Comparison of ENCODE assay signal across 21 cellular contexts in genomic region chr20:63054103-63054474, GRCh38. TPM values are rescaled to one million over a fixed set of nuclear protein-coding genes. Genes with fewer than 3 reads are reported as not detected.
"Had no signal": no experiment of that assay in that cellular context is flagged by ENCODE, and none has a peak within 500 bp of the region (broad histone marks: within the 10 kb centered on the region; RNA-seq: fewer than 3 reads in every experiment).

No MANE protein-coding gene starts in this region.

- H3K36me3 Mint-ChIP-seq: activated CD4-positive, alpha-beta memory T cell treated with anti-CD3 and anti-CD28 coated beads for 36 hours; activated CD8-positive, alpha-beta memory T cell treated with anti-CD3 and anti-CD28 coated beads, Interleukin-2, amount 10 ng/mL, durations not matched to agents 7 days and 5 days had no signal

- DNase-seq: activated CD4-positive, alpha-beta memory T cell treated with anti-CD3 and anti-CD28 coated beads for 36 hours; activated CD8-positive, alpha-beta memory T cell treated with anti-CD3 and anti-CD28 coated beads, Interleukin-2, amount 10 ng/mL, durations not matched to agents 7 days and 5 days; activated naive CD4-positive, alpha-beta T cell treated with anti-CD3 and anti-CD28 coated beads for 36 hours; activated T-cell treated with anti-CD3 and anti-CD28 coated beads, Interleukin-2, amount 50 U/mL, for 48 hours; esophagus squamous epithelium; nephron progenitor cell; stimulated activated CD4-positive, alpha-beta T cell treated with anti-CD3 and anti-CD28 coated beads, Interleukin-15, amount 100 ng/mL, for 24 hours; stimulated activated CD4-positive, alpha-beta T cell treated with anti-CD3 and anti-CD28 coated beads, Interleukin-4, amount 100 ng/mL, for 1 hour; stimulated activated naive B cell treated with anti-CD40 and anti-IgM and Interleukin-4, amounts not matched to agents 10 μg/mL and 1 μg/mL and 100 μg/mL, for 72 hours; T1000 had no signal

- H3K4me3 ChIP-seq: adrenal gland, cardiac muscle cell, esophagus squamous epithelium, hepatocyte, tibial artery, vagina had no signal

- H3K27ac ChIP-seq: adrenal gland, cardiac muscle cell, esophagus squamous epithelium, hepatocyte, tibial artery, vagina had no signal

- H3K9me3 ChIP-seq: adrenal gland, esophagus squamous epithelium, tibial artery, vagina had no signal

- H3K4me1 Mint-ChIP-seq: activated CD4-positive, alpha-beta T cell treated with anti-CD3 and anti-CD28 coated beads for 36 hours; activated CD8-positive, alpha-beta memory T cell treated with anti-CD3 and anti-CD28 coated beads, Interleukin-2, amount 10 ng/mL, durations not matched to agents 7 days and 5 days had no signal

- H3K4me1 ChIP-seq: adrenal gland had no signal

- H3K27me3 ChIP-seq: vagina had no signal

- ATAC-seq: activated CD4-positive, alpha-beta T cell treated with anti-CD3 and anti-CD28 coated beads for 36 hours; activated CD8-positive, alpha-beta memory T cell treated with anti-CD3 and anti-CD28 coated beads, Interleukin-2, amount 10 ng/mL, durations not matched to agents 7 days and 5 days; SK-N-SH treated with all-trans-retinoic acid at 6 μM for 48 hours; stimulated activated naive B cell treated with anti-CD40 and anti-IgM and Interleukin-4, amounts not matched to agents 10 μg/mL and 1 μg/mL and 100 μg/mL, for 72 hours had no signal

- H3K27ac Mint-ChIP-seq: activated CD4-positive, alpha-beta memory T cell treated with anti-CD3 and anti-CD28 coated beads for 36 hours; activated CD4-positive, alpha-beta T cell treated with anti-CD3 and anti-CD28 coated beads for 36 hours; activated CD8-positive, alpha-beta memory T cell treated with anti-CD3 and anti-CD28 coated beads, Interleukin-2, amount 10 ng/mL, durations not matched to agents 7 days and 5 days; activated naive CD4-positive, alpha-beta T cell treated with anti-CD3 and anti-CD28 coated beads for 36 hours; nephron progenitor cell; stimulated activated naive B cell treated with anti-CD40 and anti-IgM and Interleukin-4, amounts not matched to agents 10 μg/mL and 1 μg/mL and 100 μg/mL, for 72 hours had no signal

- H3K4me3 Mint-ChIP-seq: activated CD4-positive, alpha-beta memory T cell treated with anti-CD3 and anti-CD28 coated beads for 36 hours; activated CD4-positive, alpha-beta T cell treated with anti-CD3 and anti-CD28 coated beads for 36 hours; activated CD8-positive, alpha-beta memory T cell treated with anti-CD3 and anti-CD28 coated beads, Interleukin-2, amount 10 ng/mL, durations not matched to agents 7 days and 5 days; activated naive CD4-positive, alpha-beta T cell treated with anti-CD3 and anti-CD28 coated beads for 36 hours; nephron progenitor cell; stimulated activated naive B cell treated with anti-CD40 and anti-IgM and Interleukin-4, amounts not matched to agents 10 μg/mL and 1 μg/mL and 100 μg/mL, for 72 hours had no signal

- H3K36me3 ChIP-seq: adrenal gland, cardiac muscle cell, esophagus squamous epithelium, tibial artery, vagina had no signal

- H3K9me3 Mint-ChIP-seq: activated CD4-positive, alpha-beta memory T cell treated with anti-CD3 and anti-CD28 coated beads for 36 hours; activated naive CD4-positive, alpha-beta T cell treated with anti-CD3 and anti-CD28 coated beads for 36 hours had no signal

RNA-seq across cellular contexts. Expression of gene BHLHE23, which starts 47.3 kb away (rescaled TPM):
- total RNA-seq: activated CD4-positive, alpha-beta memory T cell treated with anti-CD3 and anti-CD28 coated beads for 36 hours; activated CD4-positive, alpha-beta T cell treated with anti-CD3 and anti-CD28 coated beads for 36 hours; activated CD8-positive, alpha-beta memory T cell treated with anti-CD3 and anti-CD28 coated beads, Interleukin-2, amount 10 ng/mL, durations not matched to agents 7 days and 5 days; activated naive CD4-positive, alpha-beta T cell treated with anti-CD3 and anti-CD28 coated beads for 36 hours; adrenal gland; cardiac muscle cell; esophagus squamous epithelium; fibroblast of villous mesenchyme; glomerular endothelial cell; hepatocyte; osteoblast; vagina had no signal
- polyA plus RNA-seq: adrenal gland, cardiac muscle cell, hepatocyte, keratinocyte had no signal
